1 cellular context compared by ENCODE assay signal in the genomic region with DNA sequence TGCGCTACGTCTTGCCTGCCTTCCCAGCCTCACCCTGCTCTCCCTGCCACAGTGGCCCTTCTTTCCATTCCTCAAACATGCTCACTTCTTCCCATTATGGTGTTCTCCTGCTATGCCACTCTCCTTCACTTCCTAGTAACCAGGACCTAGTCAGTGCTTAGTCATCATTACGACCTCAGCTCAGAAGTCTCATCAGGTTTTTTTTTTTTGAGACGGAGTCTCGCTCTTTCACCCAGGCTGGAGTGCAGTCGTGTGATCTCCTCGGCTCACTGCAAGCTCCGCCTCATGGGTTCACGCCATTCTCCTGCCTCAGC.
TF ChIP-seq lines count a peak whose summit lies in the region.

No MANE protein-coding gene starts in this region.

TF ChIP-seq in HEK293, 187 proteins besides CTCF, POLR2A, EP300 and RAD21 (continued from another document):
- TF ChIP-seq, protein P1, sequence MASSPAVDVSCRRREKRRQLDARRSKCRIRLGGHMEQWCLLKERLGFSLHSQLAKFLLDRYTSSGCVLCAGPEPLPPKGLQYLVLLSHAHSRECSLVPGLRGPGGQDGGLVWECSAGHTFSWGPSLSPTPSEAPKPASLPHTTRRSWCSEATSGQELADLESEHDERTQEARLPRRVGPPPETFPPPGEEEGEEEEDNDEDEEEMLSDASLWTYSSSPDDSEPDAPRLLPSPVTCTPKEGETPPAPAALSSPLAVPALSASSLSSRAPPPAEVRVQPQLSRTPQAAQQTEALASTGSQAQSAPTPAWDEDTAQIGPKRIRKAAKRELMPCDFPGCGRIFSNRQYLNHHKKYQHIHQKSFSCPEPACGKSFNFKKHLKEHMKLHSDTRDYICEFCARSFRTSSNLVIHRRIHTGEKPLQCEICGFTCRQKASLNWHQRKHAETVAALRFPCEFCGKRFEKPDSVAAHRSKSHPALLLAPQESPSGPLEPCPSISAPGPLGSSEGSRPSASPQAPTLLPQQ (tag by site-specific recombination; IDR thresholded peaks at IDR 0.05): no peak
